Comparison of ENCODE assay signal across 18 cellular contexts in genomic region chr4:187108846-187109245, GRCh38.
DNase-seq lines count a peak whose midpoint lies in the region; ATAC-seq, FAIRE-seq and TF ChIP-seq lines count a peak whose summit lies in the region.
"Had no signal": no experiment of that assay in that cellular context is flagged by ENCODE, and none has a peak within 500 bp of the region (broad histone marks: within the 10 kb centered on the region; RNA-seq: fewer than 3 reads in every experiment).

No MANE protein-coding gene starts in this region.

- POLR2A ChIA-PET in OCI-LY7 (lab: Charles Lee) = interaction anchor here (0.6 to 2.8 kb wide), 5 partner anchors 9 to 295 kb away, joined by 3 to 11 read pairs (median 3); no protein-coding TSS in a partner anchor

- BruUV-seq in OCI-LY7 (replicated peaks; lab: Mats Ljungman, UMichigan) = no TSS peak

- ATAC-seq in HG03139 (IDR thresholded peaks at IDR 0.05; ENCODE audit: unreplicated experiment) = no peak
- ATAC-seq: HepG2 had no signal

- FAIRE-seq in keratinocyte (lab: Jason Lieb, UNC) = peak; percentile 53
- no peak for FAIRE-seq in kidney (lab: Jason Lieb, UNC)
- FAIRE-seq: G401.6, GM12892, HepG2, HTR-8/SVneo had no signal

- no peaks in the 10 kb centered on the region for H3K9me1 ChIP-seq in keratinocyte (ENCODE audit: control insufficient read depth, extremely low read depth, insufficient read depth, low read length)

- in situ Hi-C loops in GM13976 (cut with MboI; ENCODE audit: low sequenced_read_pairs, unreplicated experiment) = no loop called here

- intact Hi-C loops in OCI-LY7 (cut with micrococcal nuclease; ENCODE audit: unreplicated experiment) = loop anchor here (10.0 kb wide), 1 partner anchor 914 kb away; the partner anchor contains the start of gene CYP4V2
- intact Hi-C loops in kidney (cut with DNase I) = no loop called here

- DNase-seq in NCI-H82 (lab: John Stamatoyannopoulos, UW) = peak; percentile 3
- DNase-seq in NCI-H82 treated with DMSO at 0.1 percent for 48 hours (lab: John Stamatoyannopoulos, UW; ENCODE audit: unreplicated experiment) = no peak
- no peak for DNase-seq in OCI-LY7 (ENCODE audit: low spot score)
- no peak for DNase-seq in keratinocyte (ENCODE audit: low read depth, low spot score)
- DNase-seq in GM13976 (ENCODE audit: low spot score) = no peak
- DNase-seq in kidney = no peak
- DNase-seq in stimulated activated CD4-positive, alpha-beta T cell treated with anti-CD3 and anti-CD28 coated beads, Interleukin-2, amount 100 ng/mL, for 48 hours = no peak
- DNase-seq: CD4-positive, alpha-beta memory T cell; DMS79; HCEC 1CT; HFFc6 had no signal

- H3K27me3 ChIP-seq in keratinocyte (ENCODE audit: control insufficient read depth, extremely low read depth, insufficient read depth, low read length) = no peaks in the 10 kb centered on the region

- H3K4me3 ChIP-seq in OCI-LY7 (ENCODE audit: low read depth, low read length, poor library complexity, severe bottlenecking) = no peak overlapping the region
- no peak overlapping the region for H3K4me3 ChIP-seq in keratinocyte (ENCODE audit: control insufficient read depth in 2 of 3, extremely low read depth in 1 of 3, insufficient read depth in 2 of 3, low read depth in 1 of 3, low read length in 3 of 3)
- H3K4me3 ChIP-seq in kidney (ENCODE audit: low read length in 2 of 2) = no peak overlapping the region

- dilution Hi-C loops in keratinocyte (cut with MboI; ENCODE audit: extremely low pct_ligation_motif_present, low sequenced_read_pairs) = no loop called here

- H3K9me2 ChIP-seq in OCI-LY7 (ENCODE audit: insufficient read depth, low read length) = no peaks in the 10 kb centered on the region

- TF ChIP-seq CTCF in OCI-LY7 (conservative IDR thresholded peaks at IDR 0.05; ENCODE audit: low read length) (no peak), keratinocyte (optimal IDR thresholded peaks at IDR 0.05 in 1 of 3, IDR thresholded peaks at IDR 0.05 in 1 of 3, conservative IDR thresholded peaks at IDR 0.05 in 1 of 3; ENCODE audit: extremely low read depth in 1 of 3, insufficient read depth in 2 of 3, low read length in 3 of 3) (no peak), GM13976 (IDR thresholded peaks at IDR 0.05; ENCODE audit: borderline replicate concordance, control extremely low read depth, extremely low read depth, insufficient read depth, missing control alignments) (no peak), kidney (IDR thresholded peaks at IDR 0.05; ENCODE audit: borderline replicate concordance, extremely low read depth, insufficient read depth) (no peak)

- H3K79me2 ChIP-seq in OCI-LY7 (ENCODE audit: insufficient read depth, low read depth, low read length) (no peaks in the 10 kb centered on the region), keratinocyte (ENCODE audit: control insufficient read depth, insufficient read depth, low read length) (no peaks in the 10 kb centered on the region)

- H4K20me1 ChIP-seq in OCI-LY7 (ENCODE audit: insufficient read depth, low read length) = no peaks in the 10 kb centered on the region
- no peaks in the 10 kb centered on the region for H4K20me1 ChIP-seq in keratinocyte (ENCODE audit: control insufficient read depth, extremely low read depth, insufficient read depth, low read length)

- H3K9ac ChIP-seq in keratinocyte (ENCODE audit: control insufficient read depth, extremely low read depth, insufficient read depth, low read length) (no peak overlapping the region), kidney (ENCODE audit: low read length in 2 of 2) (no peak overlapping the region)

- CTCF ChIA-PET in OCI-LY7 (lab: Charles Lee; ENCODE audit: unreplicated experiment) = interaction anchor here (0.6 kb wide), 1 partner anchor 82 kb away, joined by 3 read pairs; no protein-coding TSS in a partner anchor

- H3K4me1 ChIP-seq in OCI-LY7 (ENCODE audit: insufficient read depth, low read length, poor library complexity, severe bottlenecking) = peaks cover 55% of the 10 kb centered on the region
- H3K4me1 ChIP-seq in keratinocyte (ENCODE audit: control insufficient read depth, extremely low read depth, insufficient read depth, low read length) = no peaks in the 10 kb centered on the region
- H3K4me1 ChIP-seq in kidney (ENCODE audit: control insufficient read depth in 1 of 2, insufficient read depth in 1 of 2, low read depth in 1 of 2, low read length in 2 of 2) = no peaks in the 10 kb centered on the region

- H3K4me2 ChIP-seq in OCI-LY7 (ENCODE audit: low read length) (no peak overlapping the region), keratinocyte (ENCODE audit: control insufficient read depth, extremely low read depth, insufficient read depth, low read depth, low read length) (no peak overlapping the region)

- H3K36me3 ChIP-seq in OCI-LY7 (ENCODE audit: insufficient read depth, low read length) (no peaks in the 10 kb centered on the region; the same call in 1 of the 2 replicates), keratinocyte (ENCODE audit: control insufficient read depth in 2 of 2, extremely low read depth in 1 of 2, insufficient read depth in 2 of 2, low read length in 2 of 2) (no peaks in the 10 kb centered on the region), kidney (ENCODE audit: control insufficient read depth in 1 of 2, insufficient read depth in 2 of 2, low read length in 2 of 2) (no peaks in the 10 kb centered on the region)

- peak overlapping the region; percentile 65; the same call in 1 of the 2 replicates for H2AFZ ChIP-seq in OCI-LY7 (ENCODE audit: low read length)
- no peak overlapping the region for H2AFZ ChIP-seq in keratinocyte (ENCODE audit: control insufficient read depth, low read length)

- no peak overlapping the region for H3K27ac ChIP-seq in OCI-LY7 (ENCODE audit: low read depth, low read length, poor library complexity, severe bottlenecking)
- H3K27ac ChIP-seq in keratinocyte (ENCODE audit: control insufficient read depth, insufficient read depth, low read length) = no peak overlapping the region
- no peak overlapping the region for H3K27ac ChIP-seq in kidney (ENCODE audit: low read depth in 2 of 2, low read length in 2 of 2)
- H3K27ac ChIP-seq: 22Rv1, C4-2B had no signal

- H3K9me3 ChIP-seq in OCI-LY7 (ENCODE audit: low read length) = no peaks in the 10 kb centered on the region
- H3K9me3 ChIP-seq in keratinocyte (ENCODE audit: control insufficient read depth, low read depth, low read length) = no peaks in the 10 kb centered on the region
- no peaks in the 10 kb centered on the region for H3K9me3 ChIP-seq in kidney (ENCODE audit: control insufficient read depth in 1 of 2, low read length in 2 of 2)
